Comparison of ENCODE assay signal across 13 cellular contexts in genomic region chr1:29341936-29342335, GRCh38.
A peak's percentile ranks its signal among the peaks of the same experiment; 100 is the strongest.
DNase-seq lines count a peak whose midpoint lies in the region; ATAC-seq and TF ChIP-seq lines count a peak whose summit lies in the region.
"Had no signal": no experiment of that assay in that cellular context is flagged by ENCODE, and none has a peak within 500 bp of the region (broad histone marks: within the 10 kb centered on the region; RNA-seq: fewer than 3 reads in every experiment).

No MANE protein-coding gene starts in this region.

- H3K4me1 Mint-ChIP-seq in WTC11: peaks cover 33% of the 10 kb centered on the region

- H3K36me3 ChIP-seq in H7 (replicated peaks; ENCODE audit: control insufficient read depth, insufficient read depth, low read length): no peaks in the 10 kb centered on the region
- H3K36me3 ChIP-seq in hepatocyte (replicated peaks; ENCODE audit: insufficient read depth, low read depth): no peaks in the 10 kb centered on the region

- H3K27me3 ChIP-seq in H7 (ENCODE audit: control insufficient read depth, insufficient read depth, low read length) (no peaks in the 10 kb centered on the region; the same call in 1 of the 2 replicates), hepatocyte (peaks cover 19% of the 10 kb centered on the region)
- H3K27me3 ChIP-seq: testis had no signal

- H3K9me3 Mint-ChIP-seq in WTC11: peaks cover 4% of the 10 kb centered on the region

- no peaks in the 10 kb centered on the region for H3K9me3 ChIP-seq in hepatocyte (ENCODE audit: low read depth)
- H3K9me3 ChIP-seq: testis had no signal

- WGBS in hepatocyte (ENCODE audit: low lambda C conversion rate, missing lambda C conversion rate): 70% methylated on average over 4 of the region's 4 CpGs

- no peaks in the 10 kb centered on the region for H4K20me1 ChIP-seq in hepatocyte (ENCODE audit: insufficient read depth, poor library complexity, severe bottlenecking)

- H3K4me2 ChIP-seq in hepatocyte: no peak overlapping the region

- no peaks in the 10 kb centered on the region for H3K36me3 Mint-ChIP-seq in WTC11

- DNase-seq in AG04449 (ENCODE audit: low read depth, low spot score) (no peak), H7 (peak; percentile 29), WTC11 (ENCODE audit: low spot score) (no peak), hepatocyte (ENCODE audit: low spot score) (no peak), T-helper 2 cell (no peak), NCI-H2171 treated with DMSO at 0.1 percent for 48 hours (lab: John Stamatoyannopoulos, UW) (no peak), COLO668 (lab: John Stamatoyannopoulos, UW; ENCODE audit: unreplicated experiment) (no peak)
- DNase-seq: activated CD4-positive, alpha-beta T cell treated with anti-CD3 and anti-CD28 coated beads, Interleukin-2, amount 50 U/mL, for 1 hour; DMS53; islet precursor cell; NCI-H2227 treated with DMSO at 0.1 percent for 48 hours; testis had no signal

- H3K4me3 Mint-ChIP-seq in WTC11: no peak overlapping the region

- no peak overlapping the region for H3K4me3 ChIP-seq in AG04449 (ENCODE audit: low read depth, low read length)
- H3K4me3 ChIP-seq in H7 (ENCODE audit: insufficient read depth, low read depth, low read length): no peak overlapping the region
- no peak overlapping the region for H3K4me3 ChIP-seq in hepatocyte
- H3K4me3 ChIP-seq: testis had no signal

- TF ChIP-seq CTCF in AG04449 (IDR thresholded peaks at IDR 0.05; ENCODE audit: insufficient read depth, low read length, missing control alignments) (peak; percentile 14), WTC11 (IDR thresholded peaks at IDR 0.05) (no peak), hepatocyte (IDR thresholded peaks at IDR 0.05; ENCODE audit: poor library complexity) (peak; percentile 17)

- H3K27ac Mint-ChIP-seq in WTC11: no peak overlapping the region

- H3K27me3 Mint-ChIP-seq in WTC11 (ENCODE audit: low read depth): peaks cover 5% of the 10 kb centered on the region; the same call in 1 of the 2 replicates

- H2AFZ ChIP-seq in hepatocyte: no peak overlapping the region

- CTCF ChIA-PET in AG04449 (lab: Yijun Ruan, JAX): interaction anchor here (1.5 to 2.9 kb wide), 6 partner anchors 9 to 102 kb away, joined by 5 to 26 read pairs (median 6); no protein-coding TSS in a partner anchor
- CTCF ChIA-PET in WTC11 (lab: Charles Lee): interaction anchor here (1.0 to 5.1 kb wide), 5 partner anchors 10 to 74 kb away, joined by 3 to 50 read pairs (median 7); no protein-coding TSS in a partner anchor

- H3K4me1 ChIP-seq in hepatocyte (ENCODE audit: insufficient read depth): no peaks in the 10 kb centered on the region
- H3K4me1 ChIP-seq: testis had no signal

- no peaks in the 10 kb centered on the region for H3K79me2 ChIP-seq in hepatocyte

- H3K9me2 ChIP-seq in hepatocyte (replicated peaks; ENCODE audit: insufficient read depth): no peaks in the 10 kb centered on the region

- ATAC-seq in WTC11: 0 out of 2 replicates have a peak, but pooled peaks have one; percentile 15
- ATAC-seq in HG02798 (IDR thresholded peaks at IDR 0.05; ENCODE audit: poor library complexity, unreplicated experiment): no peak

- H3K27ac ChIP-seq in hepatocyte: no peak overlapping the region
- H3K27ac ChIP-seq: testis had no signal

- POLR2A ChIA-PET in AG04449 (lab: Yijun Ruan, JAX) (no interaction called here), WTC11 (lab: Charles Lee) (no interaction called here)

TF ChIP-seq in WTC11, 78 proteins besides CTCF, POLR2A, EP300 and RAD21:
- TF ChIP-seq ELF4 (CRISPR knock-in tag; IDR thresholded peaks at IDR 0.05; ENCODE audit: low read depth) (no peak), ZNF532 (CRISPR knock-in tag; IDR thresholded peaks at IDR 0.05; ENCODE audit: borderline replicate concordance) (no peak), ZNF138 (CRISPR knock-in tag; conservative IDR thresholded peaks at IDR 0.05) (no peak), RORB (CRISPR knock-in tag; IDR thresholded peaks at IDR 0.05) (no peak), ZNF121 (CRISPR knock-in tag; IDR thresholded peaks at IDR 0.05) (no peak), JUN (CRISPR knock-in tag; IDR thresholded peaks at IDR 0.05) (no peak), E2F1 (CRISPR knock-in tag; IDR thresholded peaks at IDR 0.05) (no peak), SP1 (CRISPR knock-in tag; conservative IDR thresholded peaks at IDR 0.05) (no peak), ATF6 (CRISPR knock-in tag; IDR thresholded peaks at IDR 0.05) (no peak), NFE2L1 (CRISPR knock-in tag; IDR thresholded peaks at IDR 0.05) (no peak)
